In the genomic region with DNA sequence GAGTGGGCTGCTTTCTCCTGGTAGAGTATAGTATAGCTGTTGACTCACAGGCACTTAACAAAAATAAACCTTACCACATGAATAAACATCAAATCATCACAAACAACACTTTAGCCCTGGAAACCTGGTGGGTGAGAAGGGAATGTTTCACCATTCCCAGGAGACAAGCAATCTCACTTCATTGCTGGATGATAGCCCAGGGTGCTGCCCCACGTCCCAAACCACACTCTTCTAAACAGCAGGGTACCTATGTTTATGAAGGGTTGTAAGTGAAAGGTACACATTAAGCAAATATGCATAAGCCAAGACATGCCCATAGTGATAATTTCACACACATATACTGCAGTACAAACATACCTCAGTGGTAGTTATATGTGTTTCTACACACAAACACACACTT, we compare ENCODE assay signal across 19 cellular contexts.
"Had no signal": no experiment of that assay in that cellular context is flagged by ENCODE, and none has a peak within 500 bp of the region (broad histone marks: within the 10 kb centered on the region; RNA-seq: fewer than 3 reads in every experiment).

No MANE protein-coding gene starts in this region.

- H3K4me3 Mint-ChIP-seq: activated CD4-positive, alpha-beta memory T cell treated with anti-CD3 and anti-CD28 coated beads, Interleukin-2, amount 10 ng/mL, durations not matched to agents 7 days and 5 days; activated CD4-positive, alpha-beta T cell treated with anti-CD3 and anti-CD28 coated beads, Interleukin-2, amount 10 ng/mL, durations not matched to agents 24 days and 14 days; activated naive CD4-positive, alpha-beta T cell treated with anti-CD3 and anti-CD28 coated beads for 36 hours; activated naive CD8-positive, alpha-beta T cell treated with anti-CD3 and anti-CD28 coated beads, Interleukin-2, amount 10 ng/mL, durations not matched to agents 7 days and 5 days; activated T-cell treated with anti-CD3 and anti-CD28 coated beads, Interleukin-2, amount 50 U/mL, for 72 hours; naive thymus-derived CD8-positive, alpha-beta T cell; neural progenitor cell; stimulated activated naive B cell treated with anti-CD40 and anti-IgM and Interleukin-4, amounts not matched to agents 10 μg/mL and 1 μg/mL and 100 μg/mL, for 72 hours had no signal

- H3K9ac ChIP-seq: neural progenitor cell had no signal

- H3K4me1 ChIP-seq: neural progenitor cell had no signal

- H3K27ac Mint-ChIP-seq: activated CD4-positive, alpha-beta memory T cell treated with anti-CD3 and anti-CD28 coated beads, Interleukin-2, amount 10 ng/mL, durations not matched to agents 7 days and 5 days; activated CD4-positive, alpha-beta T cell treated with anti-CD3 and anti-CD28 coated beads, Interleukin-2, amount 10 ng/mL, durations not matched to agents 24 days and 14 days; activated naive CD4-positive, alpha-beta T cell treated with anti-CD3 and anti-CD28 coated beads for 36 hours; activated naive CD8-positive, alpha-beta T cell treated with anti-CD3 and anti-CD28 coated beads, Interleukin-2, amount 10 ng/mL, durations not matched to agents 7 days and 5 days; activated T-cell treated with anti-CD3 and anti-CD28 coated beads, Interleukin-2, amount 50 U/mL, for 72 hours; naive thymus-derived CD8-positive, alpha-beta T cell; neural progenitor cell; stimulated activated naive B cell treated with anti-CD40 and anti-IgM and Interleukin-4, amounts not matched to agents 10 μg/mL and 1 μg/mL and 100 μg/mL, for 72 hours had no signal

- DNase-seq: activated CD4-positive, alpha-beta memory T cell treated with anti-CD3 and anti-CD28 coated beads, Interleukin-2, amount 10 ng/mL, durations not matched to agents 7 days and 5 days; activated CD4-positive, alpha-beta T cell treated with anti-CD3 and anti-CD28 coated beads, Interleukin-2, amount 10 ng/mL, durations not matched to agents 24 days and 14 days; activated effector memory CD4-positive, alpha-beta T cell treated with Interleukin-2 at 50 U/mL for 16 hours; activated naive CD4-positive, alpha-beta T cell treated with anti-CD3 and anti-CD28 coated beads for 36 hours; activated naive CD8-positive, alpha-beta T cell treated with anti-CD3 and anti-CD28 coated beads, Interleukin-2, amount 10 ng/mL, durations not matched to agents 7 days and 5 days; activated T-cell treated with anti-CD3 and anti-CD28 coated beads, Interleukin-2, amount 50 U/mL, for 72 hours; amniotic stem cell; effector CD4-positive, alpha-beta T cell; foreskin keratinocyte; kidney; lower lobe of right lung; naive thymus-derived CD8-positive, alpha-beta T cell; posterior cingulate gyrus; stimulated activated CD4-positive, alpha-beta T cell treated with anti-CD3 and anti-CD28 coated beads, Interleukin-2, amount 100 ng/mL, for 48 hours; stimulated activated CD8-positive, alpha-beta memory T cell treated with anti-CD3 and anti-CD28 coated beads, Interleukin-4, amount 100 ng/mL, for 48 hours; stimulated activated naive B cell treated with anti-CD40 and anti-IgM and Interleukin-4, amounts not matched to agents 10 μg/mL and 1 μg/mL and 100 μg/mL, for 72 hours; transverse colon had no signal

- H3K27me3 Mint-ChIP-seq: activated CD4-positive, alpha-beta memory T cell treated with anti-CD3 and anti-CD28 coated beads, Interleukin-2, amount 10 ng/mL, durations not matched to agents 7 days and 5 days; activated CD4-positive, alpha-beta T cell treated with anti-CD3 and anti-CD28 coated beads, Interleukin-2, amount 10 ng/mL, durations not matched to agents 24 days and 14 days; activated naive CD8-positive, alpha-beta T cell treated with anti-CD3 and anti-CD28 coated beads, Interleukin-2, amount 10 ng/mL, durations not matched to agents 7 days and 5 days had no signal

- H3K36me3 ChIP-seq: lower lobe of right lung, neural progenitor cell, transverse colon had no signal

- H3K4me3 ChIP-seq: lower lobe of right lung, neural progenitor cell, transverse colon had no signal

- H3K4me1 Mint-ChIP-seq: activated CD4-positive, alpha-beta memory T cell treated with anti-CD3 and anti-CD28 coated beads, Interleukin-2, amount 10 ng/mL, durations not matched to agents 7 days and 5 days; activated CD4-positive, alpha-beta T cell treated with anti-CD3 and anti-CD28 coated beads, Interleukin-2, amount 10 ng/mL, durations not matched to agents 24 days and 14 days; activated naive CD8-positive, alpha-beta T cell treated with anti-CD3 and anti-CD28 coated beads, Interleukin-2, amount 10 ng/mL, durations not matched to agents 7 days and 5 days; naive thymus-derived CD8-positive, alpha-beta T cell; stimulated activated naive B cell treated with anti-CD40 and anti-IgM and Interleukin-4, amounts not matched to agents 10 μg/mL and 1 μg/mL and 100 μg/mL, for 72 hours had no signal

- H3K36me3 Mint-ChIP-seq: activated naive CD8-positive, alpha-beta T cell treated with anti-CD3 and anti-CD28 coated beads, Interleukin-2, amount 10 ng/mL, durations not matched to agents 7 days and 5 days; naive thymus-derived CD8-positive, alpha-beta T cell; neural progenitor cell; stimulated activated naive B cell treated with anti-CD40 and anti-IgM and Interleukin-4, amounts not matched to agents 10 μg/mL and 1 μg/mL and 100 μg/mL, for 72 hours had no signal

- H3K27me3 ChIP-seq: foreskin keratinocyte, neural progenitor cell, transverse colon had no signal

- H3K27ac ChIP-seq: lower lobe of right lung, neural progenitor cell, transverse colon, VCaP had no signal

- H3K9me3 Mint-ChIP-seq: activated CD4-positive, alpha-beta T cell treated with anti-CD3 and anti-CD28 coated beads, Interleukin-2, amount 10 ng/mL, durations not matched to agents 24 days and 14 days had no signal
